ENCODE assay signal across 15 cellular contexts in genomic region chr12:67982165-67982563, GRCh38.
DNase-seq lines count a peak whose midpoint lies in the region; TF ChIP-seq lines count a peak whose summit lies in the region.
"Had no signal": no experiment of that assay in that cellular context is flagged by ENCODE, and none has a peak within 500 bp of the region (broad histone marks: within the 10 kb centered on the region; RNA-seq: fewer than 3 reads in every experiment).

No MANE protein-coding gene starts in this region.

- TF ChIP-seq CTCF in fibroblast of mammary gland (conservative IDR thresholded peaks at IDR 0.05; ENCODE audit: control insufficient read depth, insufficient read depth, low read depth, low read length), result no peak

- DNase-seq in NCI-H748 (lab: John Stamatoyannopoulos, UW; ENCODE audit: unreplicated experiment) (peak; percentile 51), NCI-H748 treated with DMSO at 0.1 percent for 48 hours (lab: John Stamatoyannopoulos, UW) (no peak), NCI-H69 (lab: John Stamatoyannopoulos, UW) (peak; percentile 93), fibroblast of mammary gland (ENCODE audit: low read depth) (peak; percentile 75), NCI-H82 treated with DMSO at 0.1 percent for 48 hours (lab: John Stamatoyannopoulos, UW; ENCODE audit: unreplicated experiment) (no peak), head of caudate nucleus (no peak), DMS53 treated with DMSO at 0.1 percent for 48 hours (lab: John Stamatoyannopoulos, UW; ENCODE audit: unreplicated experiment) (no peak)
- DNase-seq in stimulated activated CD8-positive, alpha-beta memory T cell treated with anti-CD3 and anti-CD28 coated beads, Interleukin-4, amount 100 ng/mL, for 48 hours, result no peak
- DNase-seq: ACHN; activated CD8-positive, alpha-beta memory T cell treated with anti-CD3 and anti-CD28 coated beads, Interleukin-2, amount 10 ng/mL, durations not matched to agents 7 days and 5 days; activated naive CD4-positive, alpha-beta T cell; natural killer cell; T-cell had no signal

- intact Hi-C loops in head of caudate nucleus (cut with DNase I), result no loop called here

- no peak overlapping the region for H3K4me3 ChIP-seq in fibroblast of mammary gland (ENCODE audit: control insufficient read depth, low read depth, low read length)
- H3K4me3 ChIP-seq: breast epithelium, testis had no signal

Comparison
In these comparisons a context has a peak if more than half of its experiments do, and no peak if none do; other contexts are left out.
1. DNase-seq: peak in NCI-H748 (single experiment), NCI-H69 (single experiment) and fibroblast of mammary gland (single experiment); none in NCI-H748 treated with DMSO at 0.1 percent for 48 hours (single experiment), NCI-H82 treated with DMSO at 0.1 percent for 48 hours (single experiment), head of caudate nucleus (0 of 42), stimulated activated CD8-positive, alpha-beta memory T cell treated with anti-CD3 and anti-CD28 coated beads, Interleukin-4, amount 100 ng/mL, for 48 hours (single experiment) and DMS53 treated with DMSO at 0.1 percent for 48 hours (single experiment).